ENCODE assay signal across 7 cellular contexts in the genomic region with DNA sequence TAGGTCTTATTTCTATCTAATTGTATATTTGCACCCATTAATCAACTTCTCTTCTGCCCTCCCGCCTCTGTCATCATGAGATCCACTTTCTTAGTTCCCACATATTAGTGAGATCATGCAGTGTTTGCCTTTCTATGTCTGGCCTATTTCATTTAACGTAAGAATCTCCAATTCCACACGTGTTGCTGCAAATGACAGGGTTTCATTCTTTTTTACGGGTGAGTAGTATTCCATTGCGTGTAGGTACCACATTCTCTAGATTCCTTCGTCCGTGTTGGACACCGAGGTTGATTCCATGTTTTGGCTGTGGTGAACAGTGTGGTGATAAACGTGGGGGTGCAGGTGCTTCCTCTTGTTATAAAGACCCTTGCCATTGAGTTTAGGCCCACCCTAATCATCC.
"Had no signal": no experiment of that assay in that cellular context is flagged by ENCODE, and none has a peak within 500 bp of the region (broad histone marks: within the 10 kb centered on the region; RNA-seq: fewer than 3 reads in every experiment).

No MANE protein-coding gene starts in this region.

- H2AFZ ChIP-seq: GM23248 had no signal

- H3K36me3 Mint-ChIP-seq: IgD-negative memory B cell had no signal

- H3K4me3 Mint-ChIP-seq: IgD-negative memory B cell had no signal

- H3K27me3 Mint-ChIP-seq: IgD-negative memory B cell had no signal

- H3K9me3 ChIP-seq: HAP-1 had no signal

- DNase-seq: GM23248, GOT3, H7, KG1 had no signal

- H3K9ac ChIP-seq: GM23248 had no signal

- H3K27ac ChIP-seq: GM23248, HL-60 had no signal

- H3K36me3 ChIP-seq: HAP-1 had no signal

- H3K4me3 ChIP-seq: GM23248, HAP-1 had no signal
